1 cellular context compared by ENCODE assay signal in the genomic region with DNA sequence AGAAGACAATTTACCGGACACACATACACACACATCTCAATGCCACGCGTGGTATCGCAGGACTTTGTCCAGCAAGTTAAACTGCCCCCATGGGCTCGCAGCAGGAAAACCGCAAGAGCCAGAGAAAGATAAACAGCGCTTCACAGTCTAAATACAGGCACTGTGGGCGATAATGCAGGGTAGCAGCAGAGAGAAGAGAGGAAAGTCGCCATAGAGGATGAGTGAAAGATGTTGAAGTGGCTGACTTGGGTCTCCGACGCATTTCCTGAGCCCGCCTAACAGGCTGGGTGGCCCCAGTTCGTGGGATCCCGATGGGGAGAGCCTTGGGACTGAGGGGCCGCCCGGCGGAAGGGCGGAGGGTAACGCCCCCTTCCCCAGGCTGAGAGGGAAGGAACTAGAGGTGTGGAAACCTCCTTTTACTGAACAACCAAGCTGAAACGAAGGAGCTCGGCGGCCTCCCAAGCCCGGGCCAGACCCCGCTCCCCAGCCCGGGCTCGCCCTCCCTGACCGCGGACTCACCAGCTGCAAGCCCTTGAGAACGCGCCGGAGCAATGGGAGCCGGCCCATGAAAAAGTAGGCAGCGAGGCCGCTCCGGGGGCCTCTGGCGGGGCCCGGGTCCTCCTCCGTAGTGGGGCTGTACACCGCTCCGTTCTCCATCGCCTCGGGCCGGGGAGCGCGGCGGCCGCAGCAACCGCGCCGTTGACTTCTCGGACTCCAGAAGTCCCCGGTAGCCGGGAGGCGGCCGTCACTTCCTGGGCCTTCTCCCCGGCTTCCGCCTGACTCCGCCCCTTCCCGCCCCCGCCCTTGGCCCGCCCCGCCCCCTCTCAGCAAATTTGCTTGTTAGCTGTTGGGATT.
A peak's percentile ranks its signal among the peaks of the same experiment; 100 is the strongest.
TF ChIP-seq lines count a peak whose summit lies in the region.

A gene with protein sequence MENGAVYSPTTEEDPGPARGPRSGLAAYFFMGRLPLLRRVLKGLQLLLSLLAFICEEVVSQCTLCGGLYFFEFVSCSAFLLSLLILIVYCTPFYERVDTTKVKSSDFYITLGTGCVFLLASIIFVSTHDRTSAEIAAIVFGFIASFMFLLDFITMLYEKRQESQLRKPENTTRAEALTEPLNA (minus strand): TSS at position 764 of the 855 bp plus-strand sequence. CDS start 107 bp downstream, at position 657.

TF ChIP-seq in K562, 482 proteins besides CTCF, POLR2A, EP300 and RAD21 (continued from another document and continues in another):
- TF ChIP-seq, protein P1, sequence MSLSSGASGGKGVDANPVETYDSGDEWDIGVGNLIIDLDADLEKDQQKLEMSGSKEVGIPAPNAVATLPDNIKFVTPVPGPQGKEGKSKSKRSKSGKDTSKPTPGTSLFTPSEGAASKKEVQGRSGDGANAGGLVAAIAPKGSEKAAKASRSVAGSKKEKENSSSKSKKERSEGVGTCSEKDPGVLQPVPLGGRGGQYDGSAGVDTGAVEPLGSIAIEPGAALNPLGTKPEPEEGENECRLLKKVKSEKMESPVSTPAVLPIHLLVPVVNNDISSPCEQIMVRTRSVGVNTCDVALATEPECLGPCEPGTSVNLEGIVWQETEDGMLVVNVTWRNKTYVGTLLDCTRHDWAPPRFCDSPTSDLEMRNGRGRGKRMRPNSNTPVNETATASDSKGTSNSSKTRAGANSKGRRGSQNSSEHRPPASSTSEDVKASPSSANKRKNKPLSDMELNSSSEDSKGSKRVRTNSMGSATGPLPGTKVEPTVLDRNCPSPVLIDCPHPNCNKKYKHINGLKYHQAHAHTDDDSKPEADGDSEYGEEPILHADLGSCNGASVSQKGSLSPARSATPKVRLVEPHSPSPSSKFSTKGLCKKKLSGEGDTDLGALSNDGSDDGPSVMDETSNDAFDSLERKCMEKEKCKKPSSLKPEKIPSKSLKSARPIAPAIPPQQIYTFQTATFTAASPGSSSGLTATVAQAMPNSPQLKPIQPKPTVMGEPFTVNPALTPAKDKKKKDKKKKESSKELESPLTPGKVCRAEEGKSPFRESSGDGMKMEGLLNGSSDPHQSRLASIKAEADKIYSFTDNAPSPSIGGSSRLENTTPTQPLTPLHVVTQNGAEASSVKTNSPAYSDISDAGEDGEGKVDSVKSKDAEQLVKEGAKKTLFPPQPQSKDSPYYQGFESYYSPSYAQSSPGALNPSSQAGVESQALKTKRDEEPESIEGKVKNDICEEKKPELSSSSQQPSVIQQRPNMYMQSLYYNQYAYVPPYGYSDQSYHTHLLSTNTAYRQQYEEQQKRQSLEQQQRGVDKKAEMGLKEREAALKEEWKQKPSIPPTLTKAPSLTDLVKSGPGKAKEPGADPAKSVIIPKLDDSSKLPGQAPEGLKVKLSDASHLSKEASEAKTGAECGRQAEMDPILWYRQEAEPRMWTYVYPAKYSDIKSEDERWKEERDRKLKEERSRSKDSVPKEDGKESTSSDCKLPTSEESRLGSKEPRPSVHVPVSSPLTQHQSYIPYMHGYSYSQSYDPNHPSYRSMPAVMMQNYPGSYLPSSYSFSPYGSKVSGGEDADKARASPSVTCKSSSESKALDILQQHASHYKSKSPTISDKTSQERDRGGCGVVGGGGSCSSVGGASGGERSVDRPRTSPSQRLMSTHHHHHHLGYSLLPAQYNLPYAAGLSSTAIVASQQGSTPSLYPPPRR (CRISPR knock-in tag; IDR thresholded peaks at IDR 0.05; ENCODE audit: borderline replicate concordance) = no peak
- TF ChIP-seq ZNF253 (CRISPR knock-in tag; conservative IDR thresholded peaks at IDR 0.05) = no peak
- no peak for TF ChIP-seq PHB (CRISPR knock-in tag; IDR thresholded peaks at IDR 0.05)
- no peak for TF ChIP-seq HMG20A (CRISPR knock-in tag; conservative IDR thresholded peaks at IDR 0.05)
- TF ChIP-seq, protein P2, sequence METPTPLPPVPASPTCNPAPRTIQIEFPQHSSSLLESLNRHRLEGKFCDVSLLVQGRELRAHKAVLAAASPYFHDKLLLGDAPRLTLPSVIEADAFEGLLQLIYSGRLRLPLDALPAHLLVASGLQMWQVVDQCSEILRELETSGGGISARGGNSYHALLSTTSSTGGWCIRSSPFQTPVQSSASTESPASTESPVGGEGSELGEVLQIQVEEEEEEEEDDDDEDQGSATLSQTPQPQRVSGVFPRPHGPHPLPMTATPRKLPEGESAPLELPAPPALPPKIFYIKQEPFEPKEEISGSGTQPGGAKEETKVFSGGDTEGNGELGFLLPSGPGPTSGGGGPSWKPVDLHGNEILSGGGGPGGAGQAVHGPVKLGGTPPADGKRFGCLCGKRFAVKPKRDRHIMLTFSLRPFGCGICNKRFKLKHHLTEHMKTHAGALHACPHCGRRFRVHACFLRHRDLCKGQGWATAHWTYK (CRISPR knock-in tag; IDR thresholded peaks at IDR 0.05) = no peak
- no peak for TF ChIP-seq TAF9B (IDR thresholded peaks at IDR 0.05; ENCODE audit: partially characterized antibody)
- peak; percentile 91 for TF ChIP-seq GABPA (tag; conservative IDR thresholded peaks at IDR 0.05; ENCODE audit: low read depth)
- TF ChIP-seq, protein P3, sequence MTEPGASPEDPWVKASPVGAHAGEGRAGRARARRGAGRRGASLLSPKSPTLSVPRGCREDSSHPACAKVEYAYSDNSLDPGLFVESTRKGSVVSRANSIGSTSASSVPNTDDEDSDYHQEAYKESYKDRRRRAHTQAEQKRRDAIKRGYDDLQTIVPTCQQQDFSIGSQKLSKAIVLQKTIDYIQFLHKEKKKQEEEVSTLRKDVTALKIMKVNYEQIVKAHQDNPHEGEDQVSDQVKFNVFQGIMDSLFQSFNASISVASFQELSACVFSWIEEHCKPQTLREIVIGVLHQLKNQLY (CRISPR knock-in tag; conservative IDR thresholded peaks at IDR 0.05) = no peak
- no peak for TF ChIP-seq TCF7 (IDR thresholded peaks at IDR 0.05; ENCODE audit: borderline replicate concordance)
- TF ChIP-seq, protein P4, sequence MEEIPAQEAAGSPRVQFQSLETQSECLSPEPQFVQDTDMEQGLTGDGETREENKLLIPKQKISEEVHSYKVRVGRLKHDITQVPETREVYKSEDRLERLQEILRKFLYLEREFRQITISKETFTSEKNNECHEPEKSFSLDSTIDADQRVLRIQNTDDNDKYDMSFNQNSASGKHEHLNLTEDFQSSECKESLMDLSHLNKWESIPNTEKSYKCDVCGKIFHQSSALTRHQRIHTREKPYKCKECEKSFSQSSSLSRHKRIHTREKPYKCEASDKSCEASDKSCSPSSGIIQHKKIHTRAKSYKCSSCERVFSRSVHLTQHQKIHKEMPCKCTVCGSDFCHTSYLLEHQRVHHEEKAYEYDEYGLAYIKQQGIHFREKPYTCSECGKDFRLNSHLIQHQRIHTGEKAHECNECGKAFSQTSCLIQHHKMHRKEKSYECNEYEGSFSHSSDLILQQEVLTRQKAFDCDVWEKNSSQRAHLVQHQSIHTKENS (CRISPR knock-in tag; IDR thresholded peaks at IDR 0.05) = no peak
- peak; percentile 94 for TF ChIP-seq POLR2G (IDR thresholded peaks at IDR 0.05; ENCODE audit: low read depth, low read length)
- peak; percentile 85 for TF ChIP-seq SUPT5H (IDR thresholded peaks at IDR 0.05)
- no peak for TF ChIP-seq ZBTB8A (IDR thresholded peaks at IDR 0.05; ENCODE audit: partially characterized antibody)
- TF ChIP-seq, protein P5, sequence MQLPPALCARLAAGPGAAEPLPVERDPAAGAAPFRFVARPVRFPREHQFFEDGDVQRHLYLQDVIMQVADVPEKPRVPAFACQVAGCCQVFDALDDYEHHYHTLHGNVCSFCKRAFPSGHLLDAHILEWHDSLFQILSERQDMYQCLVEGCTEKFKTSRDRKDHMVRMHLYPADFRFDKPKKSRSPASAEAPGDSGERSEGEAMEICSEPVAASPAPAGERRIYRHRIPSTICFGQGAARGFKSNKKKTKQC (CRISPR knock-in tag; IDR thresholded peaks at IDR 0.05) = peak; percentile 62; the same call in 1 of the 2 replicates
- TF ChIP-seq TEAD4 (IDR thresholded peaks at IDR 0.05; ENCODE audit: low read length) = peak; percentile 80
- TF ChIP-seq TEAD4 (CRISPR knock-in tag; IDR thresholded peaks at IDR 0.05; ENCODE audit: borderline replicate concordance) = no peak
- TF ChIP-seq, protein P6, sequence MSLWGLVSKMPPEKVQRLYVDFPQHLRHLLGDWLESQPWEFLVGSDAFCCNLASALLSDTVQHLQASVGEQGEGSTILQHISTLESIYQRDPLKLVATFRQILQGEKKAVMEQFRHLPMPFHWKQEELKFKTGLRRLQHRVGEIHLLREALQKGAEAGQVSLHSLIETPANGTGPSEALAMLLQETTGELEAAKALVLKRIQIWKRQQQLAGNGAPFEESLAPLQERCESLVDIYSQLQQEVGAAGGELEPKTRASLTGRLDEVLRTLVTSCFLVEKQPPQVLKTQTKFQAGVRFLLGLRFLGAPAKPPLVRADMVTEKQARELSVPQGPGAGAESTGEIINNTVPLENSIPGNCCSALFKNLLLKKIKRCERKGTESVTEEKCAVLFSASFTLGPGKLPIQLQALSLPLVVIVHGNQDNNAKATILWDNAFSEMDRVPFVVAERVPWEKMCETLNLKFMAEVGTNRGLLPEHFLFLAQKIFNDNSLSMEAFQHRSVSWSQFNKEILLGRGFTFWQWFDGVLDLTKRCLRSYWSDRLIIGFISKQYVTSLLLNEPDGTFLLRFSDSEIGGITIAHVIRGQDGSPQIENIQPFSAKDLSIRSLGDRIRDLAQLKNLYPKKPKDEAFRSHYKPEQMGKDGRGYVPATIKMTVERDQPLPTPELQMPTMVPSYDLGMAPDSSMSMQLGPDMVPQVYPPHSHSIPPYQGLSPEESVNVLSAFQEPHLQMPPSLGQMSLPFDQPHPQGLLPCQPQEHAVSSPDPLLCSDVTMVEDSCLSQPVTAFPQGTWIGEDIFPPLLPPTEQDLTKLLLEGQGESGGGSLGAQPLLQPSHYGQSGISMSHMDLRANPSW (CRISPR knock-in tag; IDR thresholded peaks at IDR 0.05) = 0 out of 2 replicates have a peak, but pooled peaks have one; percentile 60
- peak; percentile 51; the same call in 1 of the 2 replicates for TF ChIP-seq ZKSCAN1 (IDR thresholded peaks at IDR 0.05; ENCODE audit: low read depth, low read length)
- TF ChIP-seq NR2F6 (CRISPR knock-in tag; IDR thresholded peaks at IDR 0.05) = no peak
- TF ChIP-seq ZBTB1 (CRISPR knock-in tag; IDR thresholded peaks at IDR 0.05; ENCODE audit: borderline replicate concordance, low read depth) = no peak; the same call in 1 of the 2 replicates
- TF ChIP-seq EWSR1 (IDR thresholded peaks at IDR 0.05; ENCODE audit: borderline replicate concordance, low read depth, partially characterized antibody) = no peak
- no peak for TF ChIP-seq SIX5 (IDR thresholded peaks at IDR 0.05; ENCODE audit: borderline replicate concordance in 1 of 2, insufficient read depth in 1 of 2, low read depth in 1 of 2, low read length in 2 of 2)
- no peak for TF ChIP-seq ZSCAN29 (IDR thresholded peaks at IDR 0.05)
- TF ChIP-seq ZNF583 (CRISPR knock-in tag; IDR thresholded peaks at IDR 0.05) = no peak
- no peak for TF ChIP-seq STAT5B (CRISPR knock-in tag; IDR thresholded peaks at IDR 0.05)
- TF ChIP-seq, protein P7, sequence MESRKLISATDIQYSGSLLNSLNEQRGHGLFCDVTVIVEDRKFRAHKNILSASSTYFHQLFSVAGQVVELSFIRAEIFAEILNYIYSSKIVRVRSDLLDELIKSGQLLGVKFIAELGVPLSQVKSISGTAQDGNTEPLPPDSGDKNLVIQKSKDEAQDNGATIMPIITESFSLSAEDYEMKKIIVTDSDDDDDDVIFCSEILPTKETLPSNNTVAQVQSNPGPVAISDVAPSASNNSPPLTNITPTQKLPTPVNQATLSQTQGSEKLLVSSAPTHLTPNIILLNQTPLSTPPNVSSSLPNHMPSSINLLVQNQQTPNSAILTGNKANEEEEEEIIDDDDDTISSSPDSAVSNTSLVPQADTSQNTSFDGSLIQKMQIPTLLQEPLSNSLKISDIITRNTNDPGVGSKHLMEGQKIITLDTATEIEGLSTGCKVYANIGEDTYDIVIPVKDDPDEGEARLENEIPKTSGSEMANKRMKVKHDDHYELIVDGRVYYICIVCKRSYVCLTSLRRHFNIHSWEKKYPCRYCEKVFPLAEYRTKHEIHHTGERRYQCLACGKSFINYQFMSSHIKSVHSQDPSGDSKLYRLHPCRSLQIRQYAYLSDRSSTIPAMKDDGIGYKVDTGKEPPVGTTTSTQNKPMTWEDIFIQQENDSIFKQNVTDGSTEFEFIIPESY (CRISPR knock-in tag; IDR thresholded peaks at IDR 0.05) = no peak
- TF ChIP-seq, protein P8, sequence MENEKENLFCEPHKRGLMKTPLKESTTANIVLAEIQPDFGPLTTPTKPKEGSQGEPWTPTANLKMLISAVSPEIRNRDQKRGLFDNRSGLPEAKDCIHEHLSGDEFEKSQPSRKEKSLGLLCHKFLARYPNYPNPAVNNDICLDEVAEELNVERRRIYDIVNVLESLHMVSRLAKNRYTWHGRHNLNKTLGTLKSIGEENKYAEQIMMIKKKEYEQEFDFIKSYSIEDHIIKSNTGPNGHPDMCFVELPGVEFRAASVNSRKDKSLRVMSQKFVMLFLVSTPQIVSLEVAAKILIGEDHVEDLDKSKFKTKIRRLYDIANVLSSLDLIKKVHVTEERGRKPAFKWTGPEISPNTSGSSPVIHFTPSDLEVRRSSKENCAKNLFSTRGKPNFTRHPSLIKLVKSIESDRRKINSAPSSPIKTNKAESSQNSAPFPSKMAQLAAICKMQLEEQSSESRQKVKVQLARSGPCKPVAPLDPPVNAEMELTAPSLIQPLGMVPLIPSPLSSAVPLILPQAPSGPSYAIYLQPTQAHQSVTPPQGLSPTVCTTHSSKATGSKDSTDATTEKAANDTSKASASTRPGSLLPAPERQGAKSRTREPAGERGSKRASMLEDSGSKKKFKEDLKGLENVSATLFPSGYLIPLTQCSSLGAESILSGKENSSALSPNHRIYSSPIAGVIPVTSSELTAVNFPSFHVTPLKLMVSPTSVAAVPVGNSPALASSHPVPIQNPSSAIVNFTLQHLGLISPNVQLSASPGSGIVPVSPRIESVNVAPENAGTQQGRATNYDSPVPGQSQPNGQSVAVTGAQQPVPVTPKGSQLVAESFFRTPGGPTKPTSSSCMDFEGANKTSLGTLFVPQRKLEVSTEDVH (IDR thresholded peaks at IDR 0.05; ENCODE audit: low read depth, partially characterized antibody) = no peak
- TF ChIP-seq SETDB1 (IDR thresholded peaks at IDR 0.05; ENCODE audit: low read length) = no peak
- TF ChIP-seq ZNF124 (CRISPR knock-in tag; IDR thresholded peaks at IDR 0.05) = no peak
- TF ChIP-seq, protein P9, sequence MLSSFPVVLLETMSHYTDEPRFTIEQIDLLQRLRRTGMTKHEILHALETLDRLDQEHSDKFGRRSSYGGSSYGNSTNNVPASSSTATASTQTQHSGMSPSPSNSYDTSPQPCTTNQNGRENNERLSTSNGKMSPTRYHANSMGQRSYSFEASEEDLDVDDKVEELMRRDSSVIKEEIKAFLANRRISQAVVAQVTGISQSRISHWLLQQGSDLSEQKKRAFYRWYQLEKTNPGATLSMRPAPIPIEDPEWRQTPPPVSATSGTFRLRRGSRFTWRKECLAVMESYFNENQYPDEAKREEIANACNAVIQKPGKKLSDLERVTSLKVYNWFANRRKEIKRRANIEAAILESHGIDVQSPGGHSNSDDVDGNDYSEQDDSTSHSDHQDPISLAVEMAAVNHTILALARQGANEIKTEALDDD (IDR thresholded peaks at IDR 0.05) = peak; percentile 53; the same call in 1 of the 2 replicates
- TF ChIP-seq NFIX (CRISPR knock-in tag; IDR thresholded peaks at IDR 0.05; ENCODE audit: low read depth) = no peak
- TF ChIP-seq PHB2 (IDR thresholded peaks at IDR 0.05; ENCODE audit: low read depth) = no peak
